1 cellular context compared by ENCODE assay signal in genomic region chr19:46393456-46394397, GRCh38.
TF ChIP-seq lines count a peak whose summit lies in the region.

No MANE protein-coding gene starts in this region.

TF ChIP-seq in GM12878, 131 proteins besides CTCF, POLR2A, EP300 and RAD21 (continued from another document):
- no peak for TF ChIP-seq HDAC2 (IDR thresholded peaks at IDR 0.05)
- TF ChIP-seq FOXK2 (IDR thresholded peaks at IDR 0.05): no peak
- TF ChIP-seq NKRF (conservative IDR thresholded peaks at IDR 0.05): no peak
- TF ChIP-seq WRNIP1 (IDR thresholded peaks at IDR 0.05; ENCODE audit: borderline replicate concordance, low read depth, low read length): no peak
- TF ChIP-seq SREBF2 (IDR thresholded peaks at IDR 0.05; ENCODE audit: low read length): no peak
- no peak for TF ChIP-seq ZNF592 (IDR thresholded peaks at IDR 0.05)
- TF ChIP-seq CHD2 (IDR thresholded peaks at IDR 0.05; ENCODE audit: borderline replicate concordance, low read depth, low read length): no peak
- no peak for TF ChIP-seq EED (IDR thresholded peaks at IDR 0.05; ENCODE audit: low read depth)
- TF ChIP-seq ZNF687 (IDR thresholded peaks at IDR 0.05): no peak
- no peak for TF ChIP-seq MTA2 (IDR thresholded peaks at IDR 0.05; ENCODE audit: low read depth)
- no peak for TF ChIP-seq ATF7 (IDR thresholded peaks at IDR 0.05; ENCODE audit: low read depth)
- no peak for TF ChIP-seq BHLHE40 (IDR thresholded peaks at IDR 0.05; ENCODE audit: borderline replicate concordance in 1 of 2, low read depth in 2 of 2, low read length in 1 of 2)
